8 cellular contexts compared by ENCODE assay signal in the genomic region with DNA sequence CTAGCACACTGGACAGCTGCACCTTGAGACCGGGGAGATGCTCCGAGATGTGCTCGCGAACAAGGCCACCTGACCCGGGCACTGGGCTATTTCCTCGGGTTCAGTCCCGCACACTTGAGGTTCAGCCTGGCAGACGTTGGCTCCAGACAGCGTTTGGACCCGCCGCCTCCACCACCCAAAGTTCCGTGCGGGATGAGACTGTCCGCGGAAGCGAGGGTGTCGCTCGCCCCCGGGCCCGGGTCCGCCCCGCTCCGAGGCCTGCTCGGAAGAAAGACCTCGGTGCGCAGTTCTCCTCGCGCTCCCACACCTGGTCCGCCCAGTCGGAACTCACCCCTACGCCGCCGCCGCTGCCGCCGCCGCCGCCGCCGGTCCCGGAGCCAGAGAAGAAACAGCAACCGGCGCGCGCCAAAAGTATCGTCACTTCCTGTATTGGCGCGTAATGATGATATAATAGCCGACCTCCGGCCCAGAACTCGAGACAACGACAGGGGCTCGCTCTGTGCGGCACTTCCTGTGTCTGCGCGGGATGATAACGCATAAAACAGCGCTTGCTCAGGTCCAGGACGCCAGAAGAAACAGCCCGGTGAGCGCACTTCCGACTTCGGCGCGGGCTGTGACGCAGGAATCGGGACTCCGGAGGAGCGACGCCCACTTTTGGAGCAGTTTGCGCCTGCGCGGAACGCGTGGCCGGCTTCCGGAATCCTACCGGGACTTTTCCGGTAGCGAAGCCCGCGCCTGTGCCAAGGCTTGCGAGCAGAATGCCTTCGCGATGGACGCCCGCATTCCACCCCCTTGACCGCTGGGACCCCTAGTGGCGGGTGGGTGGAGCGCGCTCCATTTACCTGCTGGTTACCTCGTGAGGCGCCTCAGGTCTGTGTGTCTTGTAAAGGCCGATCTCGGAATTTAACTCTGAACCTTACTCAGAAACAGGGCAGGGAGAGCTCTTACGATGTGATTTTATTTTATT. TPM values are rescaled to one million over a fixed set of nuclear protein-coding genes. Genes with fewer than 3 reads are reported as not detected.
A peak's percentile ranks its signal among the peaks of the same experiment; 100 is the strongest.
DNase-seq lines count a peak whose midpoint lies in the region; ATAC-seq and TF ChIP-seq lines count a peak whose summit lies in the region.
"Not testable (repeated sequence)": the region's sequence is repeated elsewhere in the genome, so short reads cannot be mapped to it uniquely, and the experiment has no call there.

A gene (minus strand): TSS at position 422 of the 967 bp plus-strand sequence. CDS start 1,519 bp downstream, outside the sequence.

- peak; percentile 94 for DNase-seq in H9
- peak; percentile 93 for DNase-seq in M059J (ENCODE audit: low read depth)
- DNase-seq in SHP77 (lab: John Stamatoyannopoulos, UW), result peak; percentile 79 to 85
- peak; percentile 99 for DNase-seq in activated effector memory CD4-positive, alpha-beta T cell treated with Interleukin-2 at 50 U/mL for 16 hours
- peak; percentile 98 for DNase-seq in fibroblast of pulmonary artery (ENCODE audit: low read depth)
- DNase-seq in nephron progenitor cell, result peak; percentile 90
- peak; percentile 95 to 98 for DNase-seq in stimulated activated naive CD8-positive, alpha-beta T cell treated with anti-CD3 and anti-CD28 coated beads, Interleukin-15, amount 100 ng/mL, for 72 hours

- H3K4me3 Mint-ChIP-seq in H9, result peak within 1 kb of the TSS; percentile 92 to 93
- H3K4me3 Mint-ChIP-seq in nephron progenitor cell, result peak within 1 kb of the TSS; percentile 95
- peak within 1 kb of the TSS; percentile 93 to 94 for H3K4me3 Mint-ChIP-seq in stimulated activated naive CD8-positive, alpha-beta T cell treated with anti-CD3 and anti-CD28 coated beads, Interleukin-15, amount 100 ng/mL, for 72 hours

- H3K27me3 ChIP-seq in H9 (ENCODE audit: insufficient read depth, low read length), result not testable (repeated sequence)

- WGBS in H9 (ENCODE audit: extremely low coverage, insufficient read length, low lambda C conversion rate), result no CpG with 5 or more reads among the region's 96 CpGs

- ATAC-seq in stimulated activated naive CD8-positive, alpha-beta T cell treated with anti-CD3 and anti-CD28 coated beads, Interleukin-15, amount 100 ng/mL, for 72 hours, result peak; percentile 98

- not testable (repeated sequence) for H2BK20ac ChIP-seq in H9 (ENCODE audit: low read depth, low read length, poor library complexity, severe bottlenecking)

- peak within 1 kb of the TSS; percentile 100 for H3K18ac ChIP-seq in H9 (ENCODE audit: insufficient read length, low read depth, low read length)

- H2BK15ac ChIP-seq in H9 (ENCODE audit: low read depth, low read length), result not testable (repeated sequence)

- not testable (repeated sequence) for H3K4me1 Mint-ChIP-seq in H9; nephron progenitor cell; stimulated activated naive CD8-positive, alpha-beta T cell treated with anti-CD3 and anti-CD28 coated beads, Interleukin-15, amount 100 ng/mL, for 72 hours

- H3K27me3 Mint-ChIP-seq in H9 (ENCODE audit: low read depth); nephron progenitor cell (ENCODE audit: low read depth, poor library complexity); stimulated activated naive CD8-positive, alpha-beta T cell treated with anti-CD3 and anti-CD28 coated beads, Interleukin-15, amount 100 ng/mL, for 72 hours: not testable (repeated sequence)

- H2AFZ ChIP-seq in H9 (ENCODE audit: low read length), result peak within 1 kb of the TSS; percentile 86

- H3K4ac ChIP-seq in H9 (ENCODE audit: low read depth, low read length), result not testable (repeated sequence)

- TF ChIP-seq CTCF in H9 (conservative IDR thresholded peaks at IDR 0.05) (peak; percentile 55; the same call in 2 of the 3 replicates), fibroblast of pulmonary artery (IDR thresholded peaks at IDR 0.05; ENCODE audit: low read length, missing control alignments) (peak; percentile 9), nephron progenitor cell (IDR thresholded peaks at IDR 0.05) (peak; percentile 52)

- H2BK120ac ChIP-seq in H9 (ENCODE audit: low read depth, low read length, poor library complexity, severe bottlenecking), result not testable (repeated sequence)

- H2BK12ac ChIP-seq in H9 (ENCODE audit: insufficient read length, low read depth, low read length), result peak within 1 kb of the TSS; percentile 100

- not testable (repeated sequence) for H4K8ac ChIP-seq in H9 (replicated peaks; ENCODE audit: insufficient read length, low read depth, low read length)

- H3K36me3 Mint-ChIP-seq in H9 (ENCODE audit: insufficient read depth in 1 of 3, low read depth in 3 of 3), result peaks cover 6 to 36% (median 18%) of the 10 kb centered on the region in 3 experiments; a peak in 6 of 7 replicates
- H3K36me3 Mint-ChIP-seq in nephron progenitor cell (ENCODE audit: low read depth), result peaks cover 14% of the 10 kb centered on the region

- peak within 1 kb of the TSS; percentile 27 for H3K4me2 ChIP-seq in H9 (ENCODE audit: insufficient read depth, insufficient read length, low read length)

- H3K79me1 ChIP-seq in H9 (ENCODE audit: insufficient read depth, low read depth, low read length, poor library complexity, severe bottlenecking), result not testable (repeated sequence)

- H2AK5ac ChIP-seq in H9 (ENCODE audit: insufficient read length, low read length), result not testable (repeated sequence)

- H4K20me1 ChIP-seq in H9 (ENCODE audit: control insufficient read depth, insufficient read depth, insufficient read length), result not testable (repeated sequence)

- not testable (repeated sequence) for H3K23me2 ChIP-seq in H9 (ENCODE audit: insufficient read length, low read depth, low read length, poor library complexity, severe bottlenecking)

- not testable (repeated sequence) for H3K4me1 ChIP-seq in ES-I3 (ENCODE audit: insufficient read depth, low read length); H9 (ENCODE audit: insufficient read depth, low read length)

- H4K91ac ChIP-seq in H9 (ENCODE audit: insufficient read length, low read depth, low read length), result not testable (repeated sequence)

- H4K5ac ChIP-seq in H9 (ENCODE audit: insufficient read length, low read depth, low read length), result peak within 1 kb of the TSS; percentile 60

- not testable (repeated sequence) for H3K23ac ChIP-seq in H9 (ENCODE audit: insufficient read length, low read depth, low read length)

- H3K9me3 Mint-ChIP-seq in H9; nephron progenitor cell; stimulated activated naive CD8-positive, alpha-beta T cell treated with anti-CD3 and anti-CD28 coated beads, Interleukin-15, amount 100 ng/mL, for 72 hours: not testable (repeated sequence)

- H3K9me3 ChIP-seq in ES-I3 (ENCODE audit: control insufficient read depth, insufficient read depth, low read length); H9 (ENCODE audit: control insufficient read depth, low read depth, low read length): not testable (repeated sequence)

- H3K36me3 ChIP-seq in ES-I3 (ENCODE audit: insufficient read depth, low read length), result not testable (repeated sequence)

- peak within 1 kb of the TSS; percentile 98 for H3K27ac ChIP-seq in H9 (ENCODE audit: insufficient read length, low read depth, low read length)

- H3T11ph ChIP-seq in H9 (ENCODE audit: low read length), result peak within 1 kb of the TSS; percentile 55

- H3K4me3 ChIP-seq in fibroblast of pulmonary artery (replicated peaks; ENCODE audit: low read depth, low read length), result peak within 1 kb of the TSS; percentile 65

- H3K9ac ChIP-seq in ES-I3 (ENCODE audit: low read depth, low read length) (peak within 1 kb of the TSS; percentile 59), H9 (ENCODE audit: extremely low read depth, insufficient read length, low read length) (peak within 1 kb of the TSS; percentile 96)

- H3K79me2 ChIP-seq in H9 (ENCODE audit: insufficient read depth, low read length), result not testable (repeated sequence)

- H3K56ac ChIP-seq in H9 (ENCODE audit: insufficient read length, low read depth, low read length), result peak within 1 kb of the TSS; percentile 22

- H3K27ac Mint-ChIP-seq in H9, result peak within 1 kb of the TSS; percentile 99 to 100 (median 100)
- peak within 1 kb of the TSS; percentile 100 for H3K27ac Mint-ChIP-seq in nephron progenitor cell
- peak within 1 kb of the TSS; percentile 98 to 99 for H3K27ac Mint-ChIP-seq in stimulated activated naive CD8-positive, alpha-beta T cell treated with anti-CD3 and anti-CD28 coated beads, Interleukin-15, amount 100 ng/mL, for 72 hours

- peak within 1 kb of the TSS; percentile 94 for H2BK5ac ChIP-seq in H9 (ENCODE audit: insufficient read length, low read length)

- H3K14ac ChIP-seq in H9 (ENCODE audit: insufficient read depth, low read length), result peak within 1 kb of the TSS; percentile 99

RNA-seq across cellular contexts. Expression of the gene that starts here (rescaled TPM):
- total RNA-seq in H9 (2021), result 30.1 and 33.3 TPM in 2 replicates
- 7.4 and 13.2 TPM in 2 replicates for total RNA-seq in M059J (2014; rRNA removed; shearing (Covaris generic))

Comparison
In these comparisons a context has a peak if more than half of its experiments do, and no peak if none do; other contexts are left out.
1. Peak in every context shown above with its lines: DNase-seq, ATAC-seq, H3K4me3 ChIP-seq and H3K27ac ChIP-seq.